ENCODE assay signal across 19 cellular contexts in genomic region chr9:91127653-91128052, GRCh38.
"Had no signal": no experiment of that assay in that cellular context is flagged by ENCODE, and none has a peak within 500 bp of the region (broad histone marks: within the 10 kb centered on the region; RNA-seq: fewer than 3 reads in every experiment).

No MANE protein-coding gene starts in this region.

- DNase-seq: activated CD4-positive, alpha-beta T cell treated with anti-CD3 and anti-CD28 coated beads for 36 hours; activated CD4-positive, alpha-beta T cell treated with anti-CD3 and anti-CD28 coated beads, Interleukin-2, amount 50 U/mL, for 48 hours; activated gamma-delta T cell treated with Interleukin-2 at 50 U/mL for 16 hours; adrenal gland; erythroblast; midbrain; nucleus accumbens; sigmoid colon; spleen; stimulated activated CD4-positive, alpha-beta T cell treated with anti-CD3 and anti-CD28 coated beads, Interleukin-4, amount 100 ng/mL, for 4 hours; upper lobe of left lung had no signal

- H3K4me3 ChIP-seq: adrenal gland, coronary artery, hepatocyte, lung, sigmoid colon, spleen, thoracic aorta, upper lobe of left lung had no signal

- H3K36me3 ChIP-seq: adrenal gland, sigmoid colon, spleen, thoracic aorta, upper lobe of left lung had no signal

- H3K79me2 ChIP-seq: hepatocyte had no signal

- ATAC-seq: activated CD4-positive, alpha-beta T cell treated with anti-CD3 and anti-CD28 coated beads for 36 hours; activated naive CD4-positive, alpha-beta T cell treated with anti-CD3 and anti-CD28 coated beads, Interleukin-2, amount 50 U/mL, for 72 hours; left lobe of liver; stimulated activated memory B cell treated with anti-CD40 and anti-IgM and Interleukin-4, amounts not matched to agents 10 μg/mL and 1 μg/mL and 100 μg/mL, for 72 hours; WTC11 had no signal

- H3K9me3 ChIP-seq: sigmoid colon, thoracic aorta, upper lobe of left lung had no signal

- H2AFZ ChIP-seq: hepatocyte had no signal

- H3K27ac ChIP-seq: adrenal gland, coronary artery, hepatocyte, sigmoid colon, spleen, thoracic aorta, upper lobe of left lung had no signal

- H3K27me3 ChIP-seq: adrenal gland, hepatocyte, sigmoid colon, spleen, upper lobe of left lung had no signal

- H3K4me2 ChIP-seq: hepatocyte had no signal
